ENCODE assay signal across 12 cellular contexts in genomic region chr10:34584164-34584563, GRCh38.
DNase-seq lines count a peak whose midpoint lies in the region; ATAC-seq, FAIRE-seq and TF ChIP-seq lines count a peak whose summit lies in the region.
"Had no signal": no experiment of that assay in that cellular context is flagged by ENCODE, and none has a peak within 500 bp of the region (broad histone marks: within the 10 kb centered on the region; RNA-seq: fewer than 3 reads in every experiment).

No MANE protein-coding gene starts in this region.

- no peaks in the 10 kb centered on the region for H4K20me1 ChIP-seq in fibroblast of lung (ENCODE audit: control insufficient read depth, extremely low read depth, insufficient read depth, low read length)
- peaks cover 6% of the 10 kb centered on the region for H4K20me1 ChIP-seq in osteoblast (ENCODE audit: insufficient read depth, low read length)

- H3K36me3 ChIP-seq in BJ (ENCODE audit: control insufficient read depth, insufficient read depth, low read length) (no peaks in the 10 kb centered on the region), fibroblast of lung (ENCODE audit: control insufficient read depth, insufficient read depth, low read length) (no peaks in the 10 kb centered on the region), osteoblast (ENCODE audit: insufficient read depth, low read length) (no peaks in the 10 kb centered on the region)
- H3K36me3 ChIP-seq: SJCRH30 had no signal

- peak overlapping the region; percentile 18 for H3K4me2 ChIP-seq in fibroblast of lung (ENCODE audit: extremely low read depth, insufficient read depth, low read length)
- peak overlapping the region; percentile 29 for H3K4me2 ChIP-seq in osteoblast (ENCODE audit: insufficient read depth, low read length)

- H3K27ac ChIP-seq in fibroblast of lung (ENCODE audit: insufficient read depth, low read length) (no peak overlapping the region), osteoblast (ENCODE audit: low read depth, low read length) (no peak overlapping the region), caudate nucleus (ENCODE audit: low read depth, low read length) (no peak overlapping the region)
- H3K27ac ChIP-seq: SJCRH30 had no signal

- H3K27me3 ChIP-seq in BJ (ENCODE audit: control insufficient read depth, insufficient read depth, low read length), result no peaks in the 10 kb centered on the region
- H3K27me3 ChIP-seq in fibroblast of lung (ENCODE audit: control insufficient read depth, insufficient read depth, low read length), result no peaks in the 10 kb centered on the region
- no peaks in the 10 kb centered on the region for H3K27me3 ChIP-seq in osteoblast (ENCODE audit: insufficient read depth, low read length)
- H3K27me3 ChIP-seq: SJCRH30 had no signal

- H3K4me1 ChIP-seq in fibroblast of lung (ENCODE audit: control insufficient read depth, extremely low read depth, insufficient read depth, low read length), result peaks cover 10% of the 10 kb centered on the region
- H3K4me1 ChIP-seq in osteoblast (ENCODE audit: insufficient read depth, low read length), result peaks cover 28% of the 10 kb centered on the region

- H2AFZ ChIP-seq in fibroblast of lung (ENCODE audit: low read length) (no peak overlapping the region), osteoblast (ENCODE audit: low read length) (no peak overlapping the region)

- H3K9ac ChIP-seq in fibroblast of lung (ENCODE audit: insufficient read depth, low read length), result no peak overlapping the region

- CTCF ChIA-PET in BJ (lab: Yijun Ruan, JAX), result interaction anchor here (1.0 kb wide), 1 partner anchor 14 kb away, joined by 3 read pairs; no protein-coding TSS in a partner anchor

- H3K79me2 ChIP-seq in fibroblast of lung (ENCODE audit: control insufficient read depth, insufficient read depth, low read length), result no peaks in the 10 kb centered on the region
- H3K79me2 ChIP-seq in osteoblast (ENCODE audit: insufficient read depth, low read length), result no peaks in the 10 kb centered on the region

- FAIRE-seq in GM12892 (lab: Jason Lieb, UNC) (no peak), urothelium cell line (lab: Jason Lieb, UNC) (no peak)
- FAIRE-seq: frontal cortex had no signal

- DNase-seq in BJ (ENCODE audit: low read depth) (peak; percentile 81), NCI-H226 (peak; percentile 80), fibroblast of lung (ENCODE audit: low read depth in 2 of 2) (peak; percentile 88 to 94), osteoblast (ENCODE audit: insufficient read length, low spot score, missing footprints) (no peak), GM12892 (ENCODE audit: insufficient read length) (no peak), caudate nucleus (lab: John Stamatoyannopoulos, UW) (no peak), urothelium cell line (ENCODE audit: low spot score) (no peak)
- DNase-seq: activated naive CD8-positive, alpha-beta T cell treated with anti-CD3 and anti-CD28 coated beads for 36 hours; Calu3; SJCRH30 had no signal

- ATAC-seq in HG02981 (IDR thresholded peaks at IDR 0.05; ENCODE audit: unreplicated experiment), result no peak

- POLR2A ChIA-PET in BJ (lab: Charles Lee), result no interaction called here

- no peak for TF ChIP-seq CTCF in BJ (IDR thresholded peaks at IDR 0.05; ENCODE audit: insufficient read depth, low read depth, low read length)
- TF ChIP-seq CTCF in fibroblast of lung (conservative IDR thresholded peaks at IDR 0.05 in 1 of 2, IDR thresholded peaks at IDR 0.05 in 1 of 2; ENCODE audit: low read depth in 1 of 2, low read length in 2 of 2), result no peak
- TF ChIP-seq CTCF in osteoblast (IDR thresholded peaks at IDR 0.05; ENCODE audit: extremely low read depth, low read depth, low read length), result no peak

- TF ChIP-seq POLR2A in GM12892 (IDR thresholded peaks at IDR 0.05; ENCODE audit: low read depth, low read length), result no peak

- H3K9me3 ChIP-seq in fibroblast of lung (ENCODE audit: control insufficient read depth, insufficient read depth, low read depth, low read length), result no peaks in the 10 kb centered on the region
- no peaks in the 10 kb centered on the region for H3K9me3 ChIP-seq in osteoblast (ENCODE audit: low read depth, low read length)
- H3K9me3 ChIP-seq: SJCRH30 had no signal

- H3K4me3 ChIP-seq in BJ (ENCODE audit: low read depth, low read length), result no peak overlapping the region
- no peak overlapping the region for H3K4me3 ChIP-seq in fibroblast of lung (replicated peaks in 1 of 4; ENCODE audit: control extremely low read depth in 1 of 4, insufficient read depth in 1 of 4, low read depth in 3 of 4, low read length in 4 of 4)
- H3K4me3 ChIP-seq in osteoblast (ENCODE audit: insufficient read depth, low read length), result no peak overlapping the region
- H3K4me3 ChIP-seq: SJCRH30 had no signal

Comparison
In these comparisons a context has a peak if more than half of its experiments do, and no peak if none do; other contexts are left out.
1. DNase-seq: peak in BJ (single experiment), NCI-H226 (single experiment) and fibroblast of lung (2 of 2); none in osteoblast (single experiment), GM12892 (single experiment), caudate nucleus (0 of 61) and urothelium cell line (single experiment).